13 cellular contexts compared by ENCODE assay signal in the genomic region with DNA sequence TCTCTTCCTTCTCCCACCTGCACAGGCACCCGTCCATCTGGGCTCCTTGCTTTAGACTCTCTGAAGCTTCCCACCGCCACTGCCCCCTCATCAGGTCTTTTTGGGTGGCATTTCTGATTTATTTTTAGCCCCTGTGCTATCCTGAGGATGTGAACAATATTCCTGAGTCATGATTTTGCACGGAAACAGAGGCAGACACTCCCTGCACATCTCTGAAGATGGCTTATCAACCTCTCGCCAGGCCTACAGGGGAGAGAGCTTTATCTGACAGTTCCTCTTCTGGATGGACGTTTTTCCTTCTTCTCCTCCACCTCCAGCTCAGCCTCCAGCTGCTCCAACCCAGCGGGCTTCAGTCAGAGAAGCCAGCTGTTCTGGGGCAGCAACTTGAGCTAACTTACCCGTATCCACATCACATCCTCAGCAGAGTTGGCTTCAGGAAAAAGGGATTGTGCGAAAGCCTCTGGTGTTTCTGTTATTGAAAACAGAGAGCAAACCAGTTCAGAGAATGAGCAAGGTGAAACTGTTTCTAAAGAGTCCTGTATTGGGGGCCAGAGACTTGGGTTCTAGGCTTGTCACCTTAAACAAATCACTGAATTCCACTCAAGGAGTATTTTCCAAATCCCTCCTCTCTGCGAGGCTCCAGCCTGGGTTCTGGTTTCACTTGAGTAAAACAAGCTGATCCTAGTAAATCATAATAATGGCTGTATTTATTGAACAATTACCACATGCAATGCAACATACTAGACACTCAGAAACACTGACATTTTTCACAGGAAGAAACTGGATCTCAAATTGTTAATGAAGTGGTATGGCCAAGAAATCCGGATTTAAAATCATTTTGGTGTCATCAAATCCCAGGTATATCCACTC. TPM values are rescaled to one million over a fixed set of nuclear protein-coding genes. Genes with fewer than 3 reads are reported as not detected.
DNase-seq lines count a peak whose midpoint lies in the region; ATAC-seq and TF ChIP-seq lines count a peak whose summit lies in the region.
"Had no signal": no experiment of that assay in that cellular context is flagged by ENCODE, and none has a peak within 500 bp of the region (broad histone marks: within the 10 kb centered on the region; RNA-seq: fewer than 3 reads in every experiment).

No MANE protein-coding gene starts in this region.

- no peak for ATAC-seq in activated T-cell treated with anti-CD3 and anti-CD28 coated beads, Interleukin-2, amount 50 U/mL, for 72 hours (replicated peaks in 1 of 2)
- ATAC-seq in stimulated activated effector memory CD8-positive, alpha-beta T cell treated with anti-CD3 and anti-CD28 coated beads, Interleukin-12 subunit alpha, Interleukin-12 subunit beta, amount 100 ng/mL, for 72 hours, result no peak
- ATAC-seq in GM19328 (IDR thresholded peaks at IDR 0.05; ENCODE audit: unreplicated experiment) (no peak), HG03378 (IDR thresholded peaks at IDR 0.05; ENCODE audit: unreplicated experiment) (no peak)
- ATAC-seq: esophagus mucosa, upper lobe of right lung had no signal

- H3K27me3 Mint-ChIP-seq in activated T-cell treated with anti-CD3 and anti-CD28 coated beads, Interleukin-2, amount 50 U/mL, for 72 hours (ENCODE audit: low read depth), result no peaks in the 10 kb centered on the region

- no peak for TF ChIP-seq CTCF in OCI-LY7 (conservative IDR thresholded peaks at IDR 0.05; ENCODE audit: low read length)
- no peak for TF ChIP-seq CTCF in epithelial cell of esophagus (IDR thresholded peaks at IDR 0.05; ENCODE audit: insufficient read depth, low read depth, low read length, missing control alignments)

- CTCF ChIA-PET in OCI-LY7 (lab: Charles Lee; ENCODE audit: unreplicated experiment), result interaction anchor here (0.7 to 1.8 kb wide), 3 partner anchors 9 to 48 kb away, joined by 3 to 9 read pairs (median 7); no protein-coding TSS in a partner anchor

- no peaks in the 10 kb centered on the region for H3K36me3 Mint-ChIP-seq in activated T-cell treated with anti-CD3 and anti-CD28 coated beads, Interleukin-2, amount 50 U/mL, for 72 hours (ENCODE audit: insufficient read depth in 2 of 2)
- no peaks in the 10 kb centered on the region for H3K36me3 Mint-ChIP-seq in stimulated activated effector memory CD8-positive, alpha-beta T cell treated with anti-CD3 and anti-CD28 coated beads, Interleukin-12 subunit alpha, Interleukin-12 subunit beta, amount 100 ng/mL, for 72 hours

- intact Hi-C loops in OCI-LY7 (cut with micrococcal nuclease; ENCODE audit: unreplicated experiment), result loop anchor here (5.0 kb wide), 1 partner anchor 1542 kb away; no protein-coding TSS in a partner anchor

- H3K4me1 ChIP-seq in OCI-LY7 (ENCODE audit: insufficient read depth, low read length, poor library complexity, severe bottlenecking), result peaks cover 69% of the 10 kb centered on the region

- peak overlapping the region; percentile 48 for H3K4me2 ChIP-seq in OCI-LY7 (ENCODE audit: low read length)

- no peak for DNase-seq in activated T-cell treated with anti-CD3 and anti-CD28 coated beads, Interleukin-2, amount 50 U/mL, for 72 hours
- DNase-seq in activated T-cell treated with anti-CD3 and anti-CD28 coated beads for 4 hours (no peak), OCI-LY7 (ENCODE audit: low spot score) (no peak), epithelial cell of esophagus (ENCODE audit: low read depth) (peak; percentile 19)
- peak in 1 of 2 donors; percentile 44 for DNase-seq in stimulated activated effector memory CD8-positive, alpha-beta T cell treated with anti-CD3 and anti-CD28 coated beads, Interleukin-12 subunit alpha, Interleukin-12 subunit beta, amount 100 ng/mL, for 72 hours (ENCODE audit: low spot score in 2 of 2)
- DNase-seq in activated CD8-positive, alpha-beta memory T cell treated with anti-CD3 and anti-CD28 coated beads, Interleukin-2, amount 50 U/mL, for 48 hours, result no peak
- DNase-seq: caudate nucleus, upper lobe of right lung had no signal

- no peaks in the 10 kb centered on the region for H3K79me2 ChIP-seq in OCI-LY7 (ENCODE audit: insufficient read depth, low read depth, low read length)

- H3K27ac ChIP-seq in OCI-LY7 (ENCODE audit: low read depth, low read length, poor library complexity, severe bottlenecking), result peak overlapping the region; percentile 43
- H3K27ac ChIP-seq: upper lobe of right lung, VCaP had no signal

- H3K4me3 ChIP-seq in OCI-LY7 (ENCODE audit: low read depth, low read length, poor library complexity, severe bottlenecking) (no peak overlapping the region), epithelial cell of esophagus (ENCODE audit: low read length) (no peak overlapping the region)
- H3K4me3 ChIP-seq: skin epidermis, upper lobe of right lung had no signal

- POLR2A ChIA-PET in OCI-LY7 (lab: Charles Lee), result interaction anchor here (0.7 to 16.8 kb wide), 14 partner anchors 9 to 151 kb away, joined by 3 to 631 read pairs (median 3); no protein-coding TSS in a partner anchor

- no TSS peak for BruUV-seq in OCI-LY7 (replicated peaks; lab: Mats Ljungman, UMichigan)

- H3K9me2 ChIP-seq in OCI-LY7 (ENCODE audit: insufficient read depth, low read length), result no peaks in the 10 kb centered on the region

- H3K9me3 ChIP-seq in OCI-LY7 (ENCODE audit: low read length), result no peaks in the 10 kb centered on the region
- H3K9me3 ChIP-seq: upper lobe of right lung had no signal

- H2AFZ ChIP-seq in OCI-LY7 (ENCODE audit: low read length), result peak overlapping the region; percentile 82

- peak overlapping the region; percentile 34 for H3K27ac Mint-ChIP-seq in activated T-cell treated with anti-CD3 and anti-CD28 coated beads, Interleukin-2, amount 50 U/mL, for 72 hours
- peak overlapping the region; percentile 91 for H3K27ac Mint-ChIP-seq in stimulated activated effector memory CD8-positive, alpha-beta T cell treated with anti-CD3 and anti-CD28 coated beads, Interleukin-12 subunit alpha, Interleukin-12 subunit beta, amount 100 ng/mL, for 72 hours

- H3K9me3 Mint-ChIP-seq in activated T-cell treated with anti-CD3 and anti-CD28 coated beads, Interleukin-2, amount 50 U/mL, for 72 hours, result no peaks in the 10 kb centered on the region
- no peaks in the 10 kb centered on the region for H3K9me3 Mint-ChIP-seq in stimulated activated effector memory CD8-positive, alpha-beta T cell treated with anti-CD3 and anti-CD28 coated beads, Interleukin-12 subunit alpha, Interleukin-12 subunit beta, amount 100 ng/mL, for 72 hours

- peaks cover 72% of the 10 kb centered on the region for H3K4me1 Mint-ChIP-seq in activated T-cell treated with anti-CD3 and anti-CD28 coated beads, Interleukin-2, amount 50 U/mL, for 72 hours (ENCODE audit: low read depth)
- H3K4me1 Mint-ChIP-seq in stimulated activated effector memory CD8-positive, alpha-beta T cell treated with anti-CD3 and anti-CD28 coated beads, Interleukin-12 subunit alpha, Interleukin-12 subunit beta, amount 100 ng/mL, for 72 hours, result peaks cover 73% of the 10 kb centered on the region

- no peaks in the 10 kb centered on the region for H3K36me3 ChIP-seq in OCI-LY7 (ENCODE audit: insufficient read depth, low read length)
- H3K36me3 ChIP-seq: upper lobe of right lung had no signal

- H4K20me1 ChIP-seq in OCI-LY7 (ENCODE audit: insufficient read depth, low read length), result no peaks in the 10 kb centered on the region

- peak overlapping the region; percentile 28 to 42 for H3K4me3 Mint-ChIP-seq in activated T-cell treated with anti-CD3 and anti-CD28 coated beads, Interleukin-2, amount 50 U/mL, for 72 hours
- no peak overlapping the region for H3K4me3 Mint-ChIP-seq in stimulated activated effector memory CD8-positive, alpha-beta T cell treated with anti-CD3 and anti-CD28 coated beads, Interleukin-12 subunit alpha, Interleukin-12 subunit beta, amount 100 ng/mL, for 72 hours

RNA-seq across cellular contexts. Expression of a gene that starts 33.2 kb away (rescaled TPM):
- total RNA-seq in activated T-cell treated with anti-CD3 and anti-CD28 coated beads, Interleukin-2, amount 50 U/mL, for 72 hours, result 100 to 1,000 TPM; 713 to 736 TPM
- total RNA-seq in OCI-LY7 (2014; rRNA removed; shearing (Covaris generic)), result 203 and 210 TPM in 2 replicates
- 466 and 503 TPM in 2 replicates for total RNA-seq in OCI-LY7 (2022)
